ENCODE assay signal across 7 cellular contexts in genomic region chr3:51968175-51968681, GRCh38. TPM values are rescaled to one million over a fixed set of nuclear protein-coding genes. Genes with fewer than 3 reads are reported as not detected.
DNase-seq lines count a peak whose midpoint lies in the region; ATAC-seq and TF ChIP-seq lines count a peak whose summit lies in the region.

No MANE protein-coding gene starts in this region.

- H4K20me1 ChIP-seq in GM23248 (ENCODE audit: insufficient read depth), result no peaks in the 10 kb centered on the region

- H3K9me2 ChIP-seq in GM23248 (ENCODE audit: insufficient read depth), result no peaks in the 10 kb centered on the region

- no peak for ATAC-seq in GM18867 (IDR thresholded peaks at IDR 0.05; ENCODE audit: unreplicated experiment)

- 16 to 28% methylated on average over 4 to 11 of the region's 11 CpGs for WGBS in GM23248 (ENCODE audit: low coverage in 1 of 2, low lambda C conversion rate in 2 of 2, missing lambda C conversion rate in 2 of 2), 2 experiments

- no peaks in the 10 kb centered on the region for H3K27me3 ChIP-seq in GM23248 (replicated peaks; ENCODE audit: insufficient read depth)
- H3K27me3 ChIP-seq in neuron (ENCODE audit: insufficient read depth, low read length), result no peaks in the 10 kb centered on the region

- DNase-seq in GM23248 (peak; percentile 34), RPMI7951 (ENCODE audit: low read depth) (peak; percentile 33), epithelial cell of proximal tubule (ENCODE audit: low read depth) (no peak), HEK293T (ENCODE audit: extremely low spot score) (no peak), KG1 (lab: John Stamatoyannopoulos, UW) (no peak)

- POLR2A ChIA-PET in HEK293T (lab: Yijun Ruan, JAX), result interaction anchor here (0.6 to 5.2 kb wide), 9 partner anchors 15 to 259 kb away, joined by 3 to 39 read pairs (median 4); partner anchors contain the start of genes PARP3, RPL29 and RRP9

- H3K36me3 ChIP-seq in GM23248 (ENCODE audit: low read depth), result no peaks in the 10 kb centered on the region
- H3K36me3 ChIP-seq in neuron (ENCODE audit: insufficient read depth, low read length), result no peaks in the 10 kb centered on the region

- peak overlapping the region; percentile 84 for H3K9ac ChIP-seq in GM23248

- peaks cover 8% of the 10 kb centered on the region for H3F3A ChIP-seq in GM23248 (ENCODE audit: insufficient read depth)

- peak overlapping the region; percentile 58 for H3K27ac ChIP-seq in GM23248

- TF ChIP-seq CTCF in epithelial cell of proximal tubule (conservative IDR thresholded peaks at IDR 0.05; ENCODE audit: low read depth, low read length), result no peak

- H3K4me3 ChIP-seq in GM23248, result peak overlapping the region; percentile 87
- H3K4me3 ChIP-seq in epithelial cell of proximal tubule (ENCODE audit: low read depth, low read length), result peak overlapping the region; percentile 75
- H3K4me3 ChIP-seq in neuron (ENCODE audit: low read length), result peak overlapping the region; percentile 69

- in situ Hi-C loops in GM23248 (cut with MboI), result no loop called here

- H2AFZ ChIP-seq in GM23248, result peak overlapping the region; percentile 67
- H2AFZ ChIP-seq in neuron (ENCODE audit: low read depth, low read length), result no peak overlapping the region

- peaks cover 40% of the 10 kb centered on the region for H3K79me2 ChIP-seq in GM23248 (ENCODE audit: insufficient read depth)

- peak overlapping the region; percentile 94 for H3K4me2 ChIP-seq in GM23248 (ENCODE audit: unreplicated experiment)

- H3K4me1 ChIP-seq in GM23248 (ENCODE audit: insufficient read depth) (0 out of 2 replicates have a peak, but pooled peaks cover 6% of the 10 kb centered on the region), neuron (ENCODE audit: insufficient read depth, low read length) (peaks cover 46% of the 10 kb centered on the region)

- no peaks in the 10 kb centered on the region for H3K9me3 ChIP-seq in GM23248 (ENCODE audit: low read depth)
- H3K9me3 ChIP-seq in neuron (ENCODE audit: low read length), result no peaks in the 10 kb centered on the region

- CTCF ChIA-PET in HEK293T (lab: Yijun Ruan, JAX), result no interaction called here

TF ChIP-seq in HEK293T, 16 proteins besides CTCF, POLR2A, EP300 and RAD21:
- TF ChIP-seq ARNT (IDR thresholded peaks at IDR 0.05) (no peak), BHLHE40 (IDR thresholded peaks at IDR 0.05; ENCODE audit: borderline replicate concordance) (no peak), ELF4 (IDR thresholded peaks at IDR 0.05) (no peak), FOXM1 (IDR thresholded peaks at IDR 0.05; ENCODE audit: borderline replicate concordance) (no peak), SUZ12 (IDR thresholded peaks at IDR 0.05) (no peak)

RNA-seq across cellular contexts. Expression of gene PCBP4, which starts 1.0 kb away (rescaled TPM):
- total RNA-seq in GM23248 (2014; rRNA removed; shearing (Covaris generic)), result 71.2 and 91.2 TPM in 2 replicates
- polyA plus RNA-seq in GM23248 (2016; fragmentation: Nextera tagmentation; extraction: Ambion mirVana), result 40.4 and 45.0 TPM in 2 replicates
- 65.7 and 72.5 TPM in 2 replicates for total RNA-seq in RPMI7951 (2014; rRNA removed; shearing (Covaris generic))
- total RNA-seq in epithelial cell of proximal tubule, result 102 and 120 TPM in 2 replicates

RNA-seq across cellular contexts. Expression of gene ABHD14B, which starts 5.6 kb away (rescaled TPM):
- total RNA-seq in GM23248 (2014; rRNA removed; shearing (Covaris generic)), result 60.3 and 60.4 TPM in 2 replicates
- polyA plus RNA-seq in GM23248 (2016; fragmentation: Nextera tagmentation; extraction: Ambion mirVana), result 64.9 and 70.9 TPM in 2 replicates
- total RNA-seq in RPMI7951 (2014; rRNA removed; shearing (Covaris generic)), result 36.8 and 37.5 TPM in 2 replicates
- 29.1 and 39.1 TPM in 2 replicates for total RNA-seq in epithelial cell of proximal tubule

RNA-seq across cellular contexts. Expression of gene ABHD14A, which starts 6.6 kb away (rescaled TPM):
- total RNA-seq in GM23248 (2014; rRNA removed; shearing (Covaris generic)), result 33.1 and 37.9 TPM in 2 replicates
- 33.0 and 35.5 TPM in 2 replicates for polyA plus RNA-seq in GM23248 (2016; fragmentation: Nextera tagmentation; extraction: Ambion mirVana)
- total RNA-seq in RPMI7951 (2014; rRNA removed; shearing (Covaris generic)), result 21.9 and 29.1 TPM in 2 replicates
- total RNA-seq in epithelial cell of proximal tubule, result 13.8 and 18.9 TPM in 2 replicates

RNA-seq across cellular contexts. Expression of gene GPR62, which starts 13.0 kb away (rescaled TPM):
- not detected in 2 replicates for total RNA-seq in GM23248 (2014; rRNA removed; shearing (Covaris generic))
- 0.09 TPM in 1 of 2 replicates, not detected in the other for polyA plus RNA-seq in GM23248 (2016; fragmentation: Nextera tagmentation; extraction: Ambion mirVana)
- not detected in 2 replicates for total RNA-seq in RPMI7951 (2014; rRNA removed; shearing (Covaris generic))
- total RNA-seq in epithelial cell of proximal tubule, result not detected in 2 replicates

RNA-seq across cellular contexts. Expression of gene ACY1, which starts 15.1 kb away (rescaled TPM):
- 66.6 and 73.6 TPM in 2 replicates for total RNA-seq in GM23248 (2014; rRNA removed; shearing (Covaris generic))
- polyA plus RNA-seq in GM23248 (2016; fragmentation: Nextera tagmentation; extraction: Ambion mirVana), result 35.8 and 38.1 TPM in 2 replicates
- 50.0 and 55.1 TPM in 2 replicates for total RNA-seq in RPMI7951 (2014; rRNA removed; shearing (Covaris generic))
- total RNA-seq in epithelial cell of proximal tubule, result 85.7 and 95.8 TPM in 2 replicates

Comparison
In these comparisons a context has a peak if more than half of its experiments do, and no peak if none do; other contexts are left out.
1. DNase-seq: peak in GM23248 (single experiment) and RPMI7951 (single experiment); none in epithelial cell of proximal tubule (single experiment), HEK293T (single experiment) and KG1 (single experiment).
2. Peak in every context shown above with its lines, with median percentiles within 50 percentile points of each other: H3K4me3 ChIP-seq.